In genomic region chr11:104898685-104899013, GRCh38 we compare ENCODE assay signal across 10 cellular contexts. TPM values are rescaled to one million over a fixed set of nuclear protein-coding genes. Genes with fewer than 3 reads are reported as not detected.
A peak's percentile ranks its signal among the peaks of the same experiment; 100 is the strongest.
DNase-seq lines count a peak whose midpoint lies in the region; ATAC-seq, FAIRE-seq and TF ChIP-seq lines count a peak whose summit lies in the region.
"Had no signal": no experiment of that assay in that cellular context is flagged by ENCODE, and none has a peak within 500 bp of the region (broad histone marks: within the 10 kb centered on the region; RNA-seq: fewer than 3 reads in every experiment).

No MANE protein-coding gene starts in this region.

- peaks cover 6% of the 10 kb centered on the region; the same call in 2 of the 3 replicates for H3K36me3 Mint-ChIP-seq in GM23338 (ENCODE audit: low read depth)

- H3K27me3 Mint-ChIP-seq in GM23338 (ENCODE audit: insufficient read depth, low read depth, poor library complexity) = no peaks in the 10 kb centered on the region
- H3K27me3 Mint-ChIP-seq: dendritic cell treated with granulocyte-macrophage colony-stimulating factor and Interleukin-4, amounts not matched to agents 40 ng/mL and 50 ng/mL, for 4 days had no signal

- no peaks in the 10 kb centered on the region for H3K79me2 ChIP-seq in GM23338 (replicated peaks; ENCODE audit: insufficient read depth)

- no peaks in the 10 kb centered on the region for H3F3A ChIP-seq in GM23338 (replicated peaks; ENCODE audit: low read depth)

- ATAC-seq in GM23338 = no peak

- TF ChIP-seq EP300 in stomach (IDR thresholded peaks at IDR 0.05) = no peak

- 42 to 65% (median 61%) methylated on average over 1 of the region's 1 CpG for WGBS in stomach, 5 donors

- H3K27ac ChIP-seq in GM23338 (ENCODE audit: low read depth) = no peak overlapping the region
- H3K27ac ChIP-seq in kidney (ENCODE audit: low read depth in 2 of 2, low read length in 2 of 2) = peak overlapping the region in 1 of 2 donors; percentile 55
- peak overlapping the region in 4 of 5 donors; percentile 56 to 82 (median 70) for H3K27ac ChIP-seq in stomach

- no peaks in the 10 kb centered on the region for H3K27me3 ChIP-seq in GM23338 (ENCODE audit: insufficient read depth)
- no peaks in the 10 kb centered on the region for H3K27me3 ChIP-seq in adipocyte (replicated peaks; ENCODE audit: control insufficient read depth, insufficient read depth, low read length)
- H3K27me3 ChIP-seq in stomach = no peaks in the 10 kb centered on the region

- intact Hi-C loops in kidney (cut with DNase I) = no loop called here
- intact Hi-C loops in stomach (cut with DNase I; ENCODE audit: low total_unique reads) = no loop called here

- no peak overlapping the region for H3K4me3 Mint-ChIP-seq in GM23338
- H3K4me3 Mint-ChIP-seq: dendritic cell treated with granulocyte-macrophage colony-stimulating factor and Interleukin-4, amounts not matched to agents 40 ng/mL and 50 ng/mL, for 4 days had no signal

- no peaks in the 10 kb centered on the region for H3K9me3 ChIP-seq in adipocyte (ENCODE audit: control insufficient read depth, low read length)
- H3K9me3 ChIP-seq in kidney (ENCODE audit: control insufficient read depth in 1 of 2, low read length in 2 of 2) = no peaks in the 10 kb centered on the region
- no peaks in the 10 kb centered on the region for H3K9me3 ChIP-seq in stomach

- no peaks in the 10 kb centered on the region for H3K9me3 Mint-ChIP-seq in GM23338

- H3K27ac Mint-ChIP-seq in GM23338 = peak overlapping the region; percentile 49; the same call in 1 of the 2 replicates
- H3K27ac Mint-ChIP-seq: dendritic cell treated with granulocyte-macrophage colony-stimulating factor and Interleukin-4, amounts not matched to agents 40 ng/mL and 50 ng/mL, for 4 days had no signal

- H4K20me1 ChIP-seq in GM23338 (replicated peaks; ENCODE audit: insufficient read depth) = no peaks in the 10 kb centered on the region

- DNase-seq in GM23338 (ENCODE audit: low spot score) (no peak), adipocyte (ENCODE audit: low read depth) (peak; percentile 18), kidney (no peak), stomach (no peak), HuH-7 (ENCODE audit: low spot score) (no peak), SHP77 (lab: John Stamatoyannopoulos, UW) (no peak), DMS 273 (lab: John Stamatoyannopoulos, UW; ENCODE audit: unreplicated experiment) (no peak)
- no peak for DNase-seq in stimulated activated CD4-positive, alpha-beta T cell treated with anti-CD3 and anti-CD28 coated beads, Interleukin-12 subunit alpha, Interleukin-12 subunit beta, amount 100 ng/mL, for 4 hours

- H3K4me1 Mint-ChIP-seq in GM23338 = peaks cover 33% of the 10 kb centered on the region

- TF ChIP-seq CTCF in GM23338 (conservative IDR thresholded peaks at IDR 0.05; ENCODE audit: low read depth in 2 of 2) (no peak), kidney (IDR thresholded peaks at IDR 0.05; ENCODE audit: borderline replicate concordance, extremely low read depth, insufficient read depth) (no peak), stomach (IDR thresholded peaks at IDR 0.05) (no peak)

- TF ChIP-seq POLR2A in stomach (IDR thresholded peaks at IDR 0.05) = no peak

- H3K9ac ChIP-seq in adipocyte (ENCODE audit: low read length) (peak overlapping the region; percentile 43), kidney (ENCODE audit: low read length in 2 of 2) (no peak overlapping the region)

- H3K4me1 ChIP-seq in GM23338 (ENCODE audit: insufficient read depth) = peaks cover 33% of the 10 kb centered on the region
- peaks cover 31% of the 10 kb centered on the region for H3K4me1 ChIP-seq in adipocyte (ENCODE audit: control insufficient read depth, insufficient read depth, low read length)
- no peaks in the 10 kb centered on the region for H3K4me1 ChIP-seq in kidney (ENCODE audit: control insufficient read depth in 1 of 2, insufficient read depth in 1 of 2, low read depth in 1 of 2, low read length in 2 of 2)
- H3K4me1 ChIP-seq in stomach = peaks cover 0 to 31% (median 9%) of the 10 kb centered on the region in 4 donors

- peak overlapping the region; percentile 73; the same call in 1 of the 2 replicates for H2AFZ ChIP-seq in GM23338

- peaks cover 6% of the 10 kb centered on the region for H3K9me2 ChIP-seq in GM23338 (ENCODE audit: insufficient read depth)

- H3K4me2 ChIP-seq in GM23338 = no peak overlapping the region

- FAIRE-seq in kidney (lab: Jason Lieb, UNC) = no peak

- H3K36me3 ChIP-seq in GM23338 (ENCODE audit: insufficient read depth) = no peaks in the 10 kb centered on the region
- no peaks in the 10 kb centered on the region for H3K36me3 ChIP-seq in adipocyte (ENCODE audit: control insufficient read depth, insufficient read depth, low read length, severe bottlenecking)
- H3K36me3 ChIP-seq in kidney (ENCODE audit: control insufficient read depth in 1 of 2, insufficient read depth in 2 of 2, low read length in 2 of 2) = no peaks in the 10 kb centered on the region
- no peaks in the 10 kb centered on the region for H3K36me3 ChIP-seq in stomach

- H3K4me3 ChIP-seq in GM23338 (no peak overlapping the region), adipocyte (ENCODE audit: low read length) (peak overlapping the region; percentile 46), kidney (ENCODE audit: low read length in 2 of 2) (peak overlapping the region; percentile 55 to 58), stomach (peak overlapping the region in 3 of 4 donors; percentile 27 to 35 (median 31))

TF ChIP-seq in GM23338, 12 proteins besides CTCF, POLR2A, EP300 and RAD21 (continues in another document):
- no peak for TF ChIP-seq EZH2phosphoT487 (IDR thresholded peaks at IDR 0.05; ENCODE audit: unreplicated experiment)
- TF ChIP-seq ETS1 (IDR thresholded peaks at IDR 0.05) = no peak
- TF ChIP-seq EZH2 (IDR thresholded peaks at IDR 0.05; ENCODE audit: low read depth, unreplicated experiment) = no peak
- TF ChIP-seq REST (IDR thresholded peaks at IDR 0.05; ENCODE audit: unreplicated experiment) = no peak
- TF ChIP-seq STAT1 (IDR thresholded peaks at IDR 0.05; ENCODE audit: unreplicated experiment) = no peak
- no peak for TF ChIP-seq CREB1 (CRISPR knock-in tag; IDR thresholded peaks at IDR 0.05; ENCODE audit: low read depth)

RNA-seq across cellular contexts. Expression of gene CASP12, which starts 0.4 kb away (rescaled TPM):
- not detected in 2 replicates for total RNA-seq in GM23338 (2014; rRNA removed; shearing (Covaris generic))
- polyA plus RNA-seq in GM23338 (2016; fragmentation: Nextera tagmentation; extraction: Ambion mirVana) = not detected in 2 replicates
- 0.91 TPM for total RNA-seq in kidney
- 0.45 TPM for polyA plus RNA-seq in kidney (ENCODE audit: insufficient read depth, low read depth, low replicate concordance)
- total RNA-seq in stomach = 1 to 10 TPM in 3 of 5 donors, not detected in 2; 2.2 to 8.5 (median 5.3) TPM
- polyA plus RNA-seq in stomach = under 1 TPM in 2 of 3 donors, not detected in 1; 0.23 to 0.50 TPM
- total RNA-seq: renal cortical epithelial cell had no signal
